Comparison of ENCODE assay signal across 23 cellular contexts in genomic region chr9:5784526-5785315, GRCh38. TPM values are rescaled to one million over a fixed set of nuclear protein-coding genes. Genes with fewer than 3 reads are reported as not detected.
DNase-seq lines count a peak whose midpoint lies in the region; ATAC-seq, FAIRE-seq and TF ChIP-seq lines count a peak whose summit lies in the region.
"Had no signal": no experiment of that assay in that cellular context is flagged by ENCODE, and none has a peak within 500 bp of the region (broad histone marks: within the 10 kb centered on the region; RNA-seq: fewer than 3 reads in every experiment).

No MANE protein-coding gene starts in this region.

- in situ Hi-C loops in HepG2 (cut with HindIII; ENCODE audit: extremely low pct_ligation_motif_present, low pct_unique_long_range_greater_than_20kb) (no loop called here), SK-MEL-5 (cut with HindIII; ENCODE audit: low pct_unique_long_range_greater_than_20kb, low sequenced_read_pairs) (no loop called here), GM13977 (cut with MboI; ENCODE audit: low pct_unique_long_range_greater_than_20kb, low sequenced_read_pairs, unreplicated experiment) (no loop called here)

- no peak for FAIRE-seq in HepG2 (lab: Jason Lieb, UNC)
- FAIRE-seq: GM12891, RCC 7860 had no signal

- no peak for ATAC-seq in HepG2
- ATAC-seq in right lobe of liver: no peak
- no peak for ATAC-seq in upper lobe of left lung (ENCODE audit: low FRiP score in 2 of 2)
- ATAC-seq in HG03097 (IDR thresholded peaks at IDR 0.05; ENCODE audit: low FRiP score, unreplicated experiment): no peak
- no peak for ATAC-seq in GM19467 (IDR thresholded peaks at IDR 0.05; ENCODE audit: unreplicated experiment)
- ATAC-seq: lower lobe of right lung; stimulated activated memory B cell treated with anti-CD40 and anti-IgM and Interleukin-4, amounts not matched to agents 10 μg/mL and 1 μg/mL and 100 μg/mL, for 72 hours had no signal

- POLR2A ChIA-PET in HepG2 (lab: Yijun Ruan, JAX): no interaction called here

- TF ChIP-seq CTCF in HepG2 (CRISPR knock-in tag; IDR thresholded peaks at IDR 0.05) (no peak), right lobe of liver (IDR thresholded peaks at IDR 0.05) (no peak), upper lobe of left lung (IDR thresholded peaks at IDR 0.05) (no peak), GM13977 (IDR thresholded peaks at IDR 0.05; ENCODE audit: extremely low read depth, insufficient read depth, missing control alignments) (no peak)

- DNase-seq in HepG2 (ENCODE audit: low spot score) (no peak), right lobe of liver (no peak), SK-MEL-5 (ENCODE audit: low read depth, low spot score) (peak; percentile 46), iPS-NIHi7 (ENCODE audit: extremely low spot score) (peak; percentile 17), upper lobe of left lung (no peak), GM13977 (ENCODE audit: low spot score) (no peak)
- DNase-seq: activated B cell treated with CpG ODN at 0.5 μM for 24 hours; activated CD4-positive, alpha-beta memory T cell treated with anti-CD3 and anti-CD28 coated beads, Interleukin-2, amount 10 ng/mL, durations not matched to agents 7 days and 5 days; activated naive CD4-positive, alpha-beta T cell treated with anti-CD3 and anti-CD28 coated beads for 36 hours; activated T-cell treated with anti-CD3 and anti-CD28 coated beads for 4 hours; CD4-positive, alpha-beta memory T cell; effector memory CD4-positive, alpha-beta T cell; lower lobe of right lung; NCI-H1417; NCI-H524; sigmoid colon; T-helper 9 cell had no signal

- H3K27ac ChIP-seq in HepG2 (ENCODE audit: extremely low read length, insufficient read depth, low read length) (peak overlapping the region; percentile 10), right lobe of liver (no peak overlapping the region), upper lobe of left lung (peak overlapping the region in 3 of 4 donors; percentile 6 to 37 (median 23))
- H3K27ac ChIP-seq: lower lobe of right lung, sigmoid colon, thoracic aorta had no signal

- CTCF ChIA-PET in HepG2 (lab: Yijun Ruan, JAX; ENCODE audit: low intra/inter-chr PET ratio, low total read pairs): no interaction called here

- intact Hi-C loops in HepG2 (cut with micrococcal nuclease; ENCODE audit: unreplicated experiment): no loop called here
- intact Hi-C loops in right lobe of liver (cut with DNase I): no loop called here

- no peak for TF ChIP-seq EP300 in HepG2 (IDR thresholded peaks at IDR 0.05; ENCODE audit: low read depth in 2 of 2, low read length in 2 of 2)
- no peak for TF ChIP-seq EP300 in HepG2 (CRISPR knock-in tag; IDR thresholded peaks at IDR 0.05; ENCODE audit: borderline replicate concordance)
- TF ChIP-seq EP300 in upper lobe of left lung (IDR thresholded peaks at IDR 0.05): no peak

- H3K4me3 ChIP-seq in HepG2 (replicated peaks in 1 of 3; ENCODE audit: insufficient read depth in 1 of 3, low read depth in 2 of 3, low read length in 3 of 3) (no peak overlapping the region), right lobe of liver (no peak overlapping the region), upper lobe of left lung (no peak overlapping the region)
- H3K4me3 ChIP-seq: lower lobe of right lung, sigmoid colon, thoracic aorta had no signal

- H3K4me1 ChIP-seq in HepG2 (ENCODE audit: insufficient read depth, low read length) (peaks cover 40% of the 10 kb centered on the region), right lobe of liver (peaks cover 0 to 20% (median 0%) of the 10 kb centered on the region in 4 donors), upper lobe of left lung (peaks cover 0 to 24% (median 9%) of the 10 kb centered on the region in 4 donors)

- H3K36me3 ChIP-seq in HepG2 (replicated peaks in 1 of 2; ENCODE audit: control insufficient read depth in 1 of 2, insufficient read depth in 2 of 2, low read length in 2 of 2) (peaks cover 9 to 54% of the 10 kb centered on the region in 2 experiments), right lobe of liver (no peaks in the 10 kb centered on the region), upper lobe of left lung (peaks cover 0 to 37% (median 11%) of the 10 kb centered on the region in 4 donors)

- H3K9ac ChIP-seq in HepG2 (ENCODE audit: insufficient read depth, low read depth, low read length): no peak overlapping the region

- H3K4me2 ChIP-seq in HepG2 (ENCODE audit: low read depth, low read length): no peak overlapping the region

- H3K9me3 ChIP-seq in HepG2 (ENCODE audit: low read length) (no peaks in the 10 kb centered on the region), right lobe of liver (no peaks in the 10 kb centered on the region), upper lobe of left lung (no peaks in the 10 kb centered on the region)
- H3K9me3 ChIP-seq: lower lobe of right lung, sigmoid colon had no signal

- TF ChIP-seq POLR2A in HepG2 (IDR thresholded peaks at IDR 0.05; ENCODE audit: insufficient read depth in 1 of 2, low read depth in 2 of 2, low read length in 2 of 2) (no peak), right lobe of liver (IDR thresholded peaks at IDR 0.05) (no peak), upper lobe of left lung (IDR thresholded peaks at IDR 0.05) (no peak)

- peaks cover 9% of the 10 kb centered on the region for H3K79me2 ChIP-seq in HepG2 (ENCODE audit: insufficient read depth, low read length)

- no peak overlapping the region for H2AFZ ChIP-seq in HepG2 (ENCODE audit: low read length)

- H3K27me3 ChIP-seq in HepG2 (ENCODE audit: control insufficient read depth in 1 of 2, insufficient read depth in 2 of 2, low read length in 2 of 2) (no peaks in the 10 kb centered on the region), right lobe of liver (no peaks in the 10 kb centered on the region), upper lobe of left lung (no peaks in the 10 kb centered on the region)
- H3K27me3 ChIP-seq: sigmoid colon had no signal

- 91% methylated on average over 4 of the region's 4 CpGs for WGBS in HepG2 (ENCODE audit: low lambda C conversion rate)
- 68% methylated on average over 4 of the region's 4 CpGs for WGBS in right lobe of liver (ENCODE audit: insufficient coverage, low coverage, low lambda C conversion rate, missing lambda C conversion rate)
- 41 to 57% methylated on average over 4 of the region's 4 CpGs for WGBS in upper lobe of left lung, 2 donors

- H4K20me1 ChIP-seq in HepG2 (ENCODE audit: insufficient read depth, low read length): no peaks in the 10 kb centered on the region

- BruUV-seq in HepG2 (replicated peaks; lab: Mats Ljungman, UMichigan): no TSS peak

- no peak for TF ChIP-seq RAD21 in HepG2 (CRISPR knock-in tag; IDR thresholded peaks at IDR 0.05)

RNA-seq across cellular contexts. Expression of gene ERMP1, which starts 48.2 kb away (rescaled TPM):
- 28.1 and 40.9 TPM in 2 replicates for total RNA-seq in HepG2 (2016; rRNA removed; fragmentation: Illumina TruSeq; extraction: Trizol)
- total RNA-seq in HepG2 (2016; cell fraction: cytosol; rRNA removed; fragmentation: Illumina TruSeq; extraction: Trizol; ENCODE audit: low read depth): 5.7 and 5.9 TPM in 2 replicates
- total RNA-seq in HepG2 (2016; cell fraction: insoluble cytoplasmic fraction; rRNA removed; fragmentation: Illumina TruSeq; extraction: Trizol): 27.4 and 39.6 TPM in 2 replicates
- 11.3 and 14.9 TPM in 2 replicates for total RNA-seq in HepG2 (2016; cell fraction: membrane; rRNA removed; fragmentation: Illumina TruSeq; extraction: Trizol)
- 50.1 and 60.1 TPM in 2 replicates for total RNA-seq in HepG2 (2016; cell fraction: nucleus; rRNA removed; fragmentation: Illumina TruSeq; extraction: Trizol)
- 46.8 and 65.4 TPM in 2 replicates for polyA plus RNA-seq in HepG2 (2011; rRNA removed)
- polyA plus RNA-seq in HepG2 (2011; cell fraction: cytosol; rRNA removed): 33.1 and 44.2 TPM in 2 replicates
- polyA plus RNA-seq in HepG2 (2011; cell fraction: nucleus; rRNA removed): 24.2 and 24.7 TPM in 2 replicates
- polyA plus RNA-seq in HepG2 (2012): 43.7 and 53.7 TPM in 2 replicates
- 1.6 and 2.0 TPM in 2 replicates for polyA plus RNA-seq in HepG2 (2016; cell fraction: cytosol; fragmentation: Illumina TruSeq; extraction: Trizol; ENCODE audit: low read depth)
- 19.0 and 20.2 TPM in 2 replicates for polyA plus RNA-seq in HepG2 (2016; cell fraction: insoluble cytoplasmic fraction; fragmentation: Illumina TruSeq; extraction: Trizol; ENCODE audit: low read depth)
- polyA plus RNA-seq in HepG2 (2016; cell fraction: membrane; fragmentation: Illumina TruSeq; extraction: Trizol; ENCODE audit: low read depth): 5.1 and 6.0 TPM in 2 replicates
- 44.8 and 46.9 TPM in 2 replicates for polyA plus RNA-seq in HepG2 (2016; cell fraction: nucleus; fragmentation: Illumina TruSeq; extraction: Trizol; ENCODE audit: insufficient read depth, low read depth)
- 64.3 and 119 TPM in 2 replicates for polyA minus RNA-seq in HepG2 (2011; rRNA and poly(A)+ RNA removed; ENCODE audit: low replicate concordance)
- 73.7 and 81.5 TPM in 2 replicates for polyA minus RNA-seq in HepG2 (2011; cell fraction: cytosol; rRNA and poly(A)+ RNA removed)
- 70.6 and 70.7 TPM in 2 replicates for polyA minus RNA-seq in HepG2 (2011; cell fraction: nucleus; rRNA and poly(A)+ RNA removed)
- 10 to 100 TPM in 3 of 6 experiments, 1 to 10 TPM in 3; 7.9 to 13.9 (median 10.2) TPM for total RNA-seq in right lobe of liver
- total RNA-seq in SK-MEL-5 (2014; rRNA removed; shearing (Covaris generic)): 35.2 and 38.2 TPM in 2 replicates
- polyA plus RNA-seq in SK-MEL-5 (2015; cell fraction: cytosol; rRNA removed): 31.8 and 42.2 TPM in 2 replicates
- polyA plus RNA-seq in SK-MEL-5 (2015; cell fraction: nucleus; rRNA removed): 9.8 and 12.7 TPM in 2 replicates
- 10 to 100 TPM in 5 of 6 donors, 1 to 10 TPM in 1; 8.4 to 27.4 (median 20.5) TPM for total RNA-seq in upper lobe of left lung

Comparison
In these comparisons a context has a peak if more than half of its experiments do, and no peak if none do; other contexts are left out.
1. H3K27ac ChIP-seq: peak in HepG2 (single experiment) and upper lobe of left lung (3 of 4); none in right lobe of liver (0 of 3).
2. DNase-seq: peak in SK-MEL-5 (single experiment) and iPS-NIHi7 (single experiment); none in HepG2 (single experiment), right lobe of liver (0 of 3), upper lobe of left lung (0 of 2) and GM13977 (single experiment).